In genomic region chr6:7561153-7561964, GRCh38 we compare ENCODE assay signal across 14 cellular contexts. TPM values are rescaled to one million over a fixed set of nuclear protein-coding genes. Genes with fewer than 3 reads are reported as not detected.
DNase-seq lines count a peak whose midpoint lies in the region; ATAC-seq, FAIRE-seq and TF ChIP-seq lines count a peak whose summit lies in the region.
"Had no signal": no experiment of that assay in that cellular context is flagged by ENCODE, and none has a peak within 500 bp of the region (broad histone marks: within the 10 kb centered on the region; RNA-seq: fewer than 3 reads in every experiment).

No MANE protein-coding gene starts in this region.

- no peaks in the 10 kb centered on the region for H3K36me3 Mint-ChIP-seq in T-helper 2 cell treated with Interferon-gamma antibody and Interleukin-4, amounts not matched to agents 5 μg/mL and 100 μg/mL, for 36 hours (ENCODE audit: low read depth)
- H3K36me3 Mint-ChIP-seq: activated naive CD8-positive, alpha-beta T cell; CD8-positive, alpha-beta T cell had no signal

- no peaks in the 10 kb centered on the region for H3K4me1 ChIP-seq in HUES48 (ENCODE audit: control insufficient read depth, insufficient read depth, low read length)
- peaks cover 0 to 48% (median 5%) of the 10 kb centered on the region in 3 donors for H3K4me1 ChIP-seq in esophagus squamous epithelium
- H3K4me1 ChIP-seq in pancreas: peaks cover 10 to 22% (median 15%) of the 10 kb centered on the region in 3 donors
- 0 out of 2 replicates have a peak, but pooled peaks cover 4% of the 10 kb centered on the region for H3K4me1 ChIP-seq in HAP-1

- FAIRE-seq in pancreas (lab: Jason Lieb, UNC) (peak; percentile 5), H54 (lab: Jason Lieb, UNC) (no peak), HTR-8/SVneo (lab: Jason Lieb, UNC) (no peak)
- FAIRE-seq: endothelial cell of umbilical vein had no signal

- H3K4me1 Mint-ChIP-seq in T-helper 2 cell treated with Interferon-gamma antibody and Interleukin-4, amounts not matched to agents 5 μg/mL and 100 μg/mL, for 36 hours (ENCODE audit: low read depth): no peaks in the 10 kb centered on the region
- H3K4me1 Mint-ChIP-seq: activated CD4-positive, alpha-beta T cell treated with anti-CD3 and anti-CD28 coated beads, Interleukin-2, amount 10 ng/mL, durations not matched to agents 24 days and 14 days had no signal

- DNase-seq in NCI-H526 (lab: John Stamatoyannopoulos, UW) (peak; percentile 97), esophagus squamous epithelium (lab: John Stamatoyannopoulos, UW) (no peak), pancreas (peak; percentile 64 to 96 (median 92)), HAP-1 (ENCODE audit: low spot score in 2 of 2) (no peak), H54 (ENCODE audit: insufficient read length, low spot score) (no peak), HTR-8/SVneo (ENCODE audit: insufficient read length, low spot score) (no peak)
- no peak for DNase-seq in T-helper 2 cell treated with Interferon-gamma antibody and Interleukin-4, amounts not matched to agents 5 μg/mL and 100 μg/mL, for 36 hours (ENCODE audit: low spot score)
- DNase-seq: activated CD4-positive, alpha-beta T cell treated with anti-CD3 and anti-CD28 coated beads, Interleukin-2, amount 10 ng/mL, durations not matched to agents 24 days and 14 days; CD8-positive, alpha-beta T cell; mesenchymal stem cell; substantia nigra had no signal

- intact Hi-C loops in esophagus squamous epithelium (cut with DNase I) (no loop called here), pancreas (cut with DNase I) (no loop called here)

- H3K27me3 ChIP-seq in HUES48 (ENCODE audit: control insufficient read depth, insufficient read depth, low read length): no peaks in the 10 kb centered on the region
- H3K27me3 ChIP-seq in esophagus squamous epithelium: peaks cover 0 to 10% (median 0%) of the 10 kb centered on the region in 4 donors
- no peaks in the 10 kb centered on the region for H3K27me3 ChIP-seq in pancreas
- no peaks in the 10 kb centered on the region for H3K27me3 ChIP-seq in HAP-1 (ENCODE audit: low read depth)

- in situ Hi-C loops in HAP-1 (cut with MboI; ENCODE audit: low sequenced_read_pairs): no loop called here

- 64 to 67% methylated on average over 13 to 17 of the region's 19 CpGs for WGBS in esophagus squamous epithelium, 2 donors
- WGBS in pancreas, 2 donors: 12 to 16% methylated on average over 19 of the region's 19 CpGs

- H3K9ac ChIP-seq in HUES48 (ENCODE audit: low read depth, low read length): no peak overlapping the region

- H3K4me3 ChIP-seq in HUES48 (ENCODE audit: low read depth, low read length) (no peak overlapping the region), esophagus squamous epithelium (no peak overlapping the region), pancreas (no peak overlapping the region), HAP-1 (no peak overlapping the region)

- TF ChIP-seq CTCF in esophagus squamous epithelium (IDR thresholded peaks at IDR 0.05) (no peak), pancreas (IDR thresholded peaks at IDR 0.05) (no peak)

- peaks cover 46% of the 10 kb centered on the region for H3K27me3 Mint-ChIP-seq in T-helper 2 cell treated with Interferon-gamma antibody and Interleukin-4, amounts not matched to agents 5 μg/mL and 100 μg/mL, for 36 hours (ENCODE audit: low read depth)

- peak overlapping the region; percentile 16 for H3K27ac ChIP-seq in HUES48 (ENCODE audit: low read depth, low read length)
- H3K27ac ChIP-seq in esophagus squamous epithelium: peak overlapping the region in 3 of 4 donors; percentile 16 to 100 (median 76)
- peak overlapping the region; percentile 70 to 77 (median 76) for H3K27ac ChIP-seq in pancreas

- peaks cover 47% of the 10 kb centered on the region for H3K36me3 ChIP-seq in HUES48 (ENCODE audit: control insufficient read depth, insufficient read depth, low read length)
- peaks cover 0 to 100% (median 15%) of the 10 kb centered on the region in 3 donors for H3K36me3 ChIP-seq in esophagus squamous epithelium
- peaks cover 6 to 75% (median 15%) of the 10 kb centered on the region in 3 donors for H3K36me3 ChIP-seq in pancreas
- peaks cover 47% of the 10 kb centered on the region for H3K36me3 ChIP-seq in HAP-1 (replicated peaks)

- H3K27ac Mint-ChIP-seq in T-helper 2 cell treated with Interferon-gamma antibody and Interleukin-4, amounts not matched to agents 5 μg/mL and 100 μg/mL, for 36 hours: no peak overlapping the region
- H3K27ac Mint-ChIP-seq: activated CD4-positive, alpha-beta T cell treated with anti-CD3 and anti-CD28 coated beads, Interleukin-2, amount 10 ng/mL, durations not matched to agents 24 days and 14 days; activated naive CD8-positive, alpha-beta T cell; CD8-positive, alpha-beta T cell had no signal

- H3K9me3 Mint-ChIP-seq in T-helper 2 cell treated with Interferon-gamma antibody and Interleukin-4, amounts not matched to agents 5 μg/mL and 100 μg/mL, for 36 hours: no peaks in the 10 kb centered on the region
- H3K9me3 Mint-ChIP-seq: activated CD4-positive, alpha-beta T cell treated with anti-CD3 and anti-CD28 coated beads, Interleukin-2, amount 10 ng/mL, durations not matched to agents 24 days and 14 days; CD8-positive, alpha-beta T cell had no signal

- no peak for TF ChIP-seq POLR2A in esophagus squamous epithelium (IDR thresholded peaks at IDR 0.05)
- no peak for TF ChIP-seq POLR2A in H54 (IDR thresholded peaks at IDR 0.05; ENCODE audit: low read depth, low read length)

- no peaks in the 10 kb centered on the region for H3K9me3 ChIP-seq in HUES48 (ENCODE audit: control insufficient read depth, insufficient read depth, low read length)
- no peaks in the 10 kb centered on the region for H3K9me3 ChIP-seq in esophagus squamous epithelium
- no peaks in the 10 kb centered on the region for H3K9me3 ChIP-seq in pancreas
- H3K9me3 ChIP-seq in HAP-1: no peaks in the 10 kb centered on the region

- peak; percentile 90 to 93 (median 92) for ATAC-seq in pancreas
- ATAC-seq: CD8-positive, alpha-beta T cell had no signal

- no peak overlapping the region for H3K4me3 Mint-ChIP-seq in T-helper 2 cell treated with Interferon-gamma antibody and Interleukin-4, amounts not matched to agents 5 μg/mL and 100 μg/mL, for 36 hours
- H3K4me3 Mint-ChIP-seq: activated CD4-positive, alpha-beta T cell treated with anti-CD3 and anti-CD28 coated beads, Interleukin-2, amount 10 ng/mL, durations not matched to agents 24 days and 14 days; activated naive CD8-positive, alpha-beta T cell; CD8-positive, alpha-beta T cell had no signal

RNA-seq across cellular contexts. Expression of gene DSP, which starts 19.9 kb away (rescaled TPM):
- total RNA-seq in esophagus squamous epithelium (1,000 to 10,000 TPM in 3 of 4 donors, 100 to 1,000 TPM in 1; 712 to 1,491 (median 1,163) TPM), pancreas (100 to 1,000 TPM; 101 to 139 (median 114) TPM)
- 10 to 100 TPM; 17.3 to 35.0 TPM for polyA plus RNA-seq in pancreas
- total RNA-seq: activated CD4-positive, alpha-beta T cell treated with anti-CD3 and anti-CD28 coated beads, Interleukin-2, amount 10 ng/mL, durations not matched to agents 24 days and 14 days had no signal

RNA-seq across cellular contexts. Expression of gene SNRNP48, which starts 28.6 kb away (rescaled TPM):
- 10 to 100 TPM in 1 of 4 donors, 1 to 10 TPM in 3; 5.3 to 11.6 (median 8.7) TPM for total RNA-seq in esophagus squamous epithelium
- total RNA-seq in pancreas: 1 to 10 TPM; 3.7 to 8.1 (median 4.8) TPM
- 1 to 10 TPM; 3.2 to 6.6 TPM for polyA plus RNA-seq in pancreas

Comparison
In these comparisons a context has a peak if more than half of its experiments do, and no peak if none do; other contexts are left out.
1. H3K27ac ChIP-seq: peak in every context shown above with its lines; median percentile 76 in esophagus squamous epithelium; 76 in pancreas; 16 in HUES48.
2. DNase-seq: peak in NCI-H526 (2 of 2) and pancreas (6 of 6); none in esophagus squamous epithelium (single experiment), HAP-1 (0 of 2), T-helper 2 cell treated with Interferon-gamma antibody and Interleukin-4, amounts not matched to agents 5 μg/mL and 100 μg/mL, for 36 hours (single experiment), H54 (single experiment) and HTR-8/SVneo (single experiment).
3. RNA of gene DSP, which starts 19.9 kb away (total RNA-seq): 712 to 1,491 TPM in esophagus squamous epithelium; 101 to 139 TPM in pancreas; every median in the first group is over 4 times any median in the second.